In genomic region chr6:6352772-6353171, GRCh38 we compare ENCODE assay signal across 32 cellular contexts. TPM values are rescaled to one million over a fixed set of nuclear protein-coding genes. Genes with fewer than 3 reads are reported as not detected.
"Had no signal": no experiment of that assay in that cellular context is flagged by ENCODE, and none has a peak within 500 bp of the region (broad histone marks: within the 10 kb centered on the region; RNA-seq: fewer than 3 reads in every experiment).

No MANE protein-coding gene starts in this region.

- H3K27ac ChIP-seq: brain microvascular endothelial cell had no signal

- FAIRE-seq: astrocyte, colon, frontal cortex had no signal

- H3K27ac Mint-ChIP-seq: activated B cell treated with CpG ODN at 0.5 μM for 24 hours; activated CD8-positive, alpha-beta T cell treated with anti-CD3 and anti-CD28 coated beads for 36 hours; activated naive CD8-positive, alpha-beta T cell; activated T-helper 17 cell treated with anti-CD3 and anti-CD28 coated beads, Interleukin-2, amount 50 U/mL, for 72 hours; endodermal cell; T-helper 17 cell; T-helper 2 cell treated with Interferon-gamma antibody and Interleukin-4, amounts not matched to agents 5 μg/mL and 100 μg/mL, for 36 hours had no signal

- DNase-seq: activated B cell treated with CpG ODN at 0.5 μM for 24 hours; activated CD4-positive, alpha-beta T cell treated with anti-CD3 and anti-CD28 coated beads for 48 hours; activated CD4-positive, alpha-beta T cell treated with anti-CD3 and anti-CD28 coated beads, Interleukin-2, amount 50 U/mL, for 1 hour; activated CD4-positive, alpha-beta T cell treated with anti-CD3 and anti-CD28 coated beads, Interleukin-2, amount 50 U/mL, for 48 hours; activated CD8-positive, alpha-beta memory T cell treated with anti-CD3 and anti-CD28 coated beads for 24 hours; activated CD8-positive, alpha-beta T cell treated with anti-CD3 and anti-CD28 coated beads for 36 hours; activated effector memory CD4-positive, alpha-beta T cell treated with Interleukin-2 at 50 U/mL for 16 hours; activated gamma-delta T cell treated with Interleukin-2 at 50 U/mL for 16 hours; activated naive CD4-positive, alpha-beta T cell treated with anti-CD3 and anti-CD28 coated beads, Interleukin-2, amount 50 U/mL, for 16 hours; activated naive CD4-positive, alpha-beta T cell treated with Interleukin-2 at 50 U/mL for 16 hours; activated T-cell treated with anti-CD3 and anti-CD28 coated beads, Interleukin-2, amount 50 U/mL, for 4 hours; amniotic stem cell; anterior cingulate cortex; brain microvascular endothelial cell; caudate nucleus; effector memory CD4-positive, alpha-beta T cell; endodermal cell; foreskin fibroblast; head of caudate nucleus; T-helper 1 cell; T-helper 17 cell; T1000 had no signal

- H3K36me3 ChIP-seq: brain microvascular endothelial cell, WERI-Rb-1 had no signal

- H3K4me3 Mint-ChIP-seq: activated B cell treated with CpG ODN at 0.5 μM for 24 hours; activated CD8-positive, alpha-beta T cell treated with anti-CD3 and anti-CD28 coated beads for 36 hours; activated naive CD8-positive, alpha-beta T cell; activated T-cell treated with anti-CD3 and anti-CD28 coated beads, Interleukin-2, amount 50 U/mL, for 4 hours; activated T-helper 17 cell treated with anti-CD3 and anti-CD28 coated beads, Interleukin-2, amount 50 U/mL, for 72 hours; endodermal cell; T-helper 17 cell; T-helper 2 cell treated with Interferon-gamma antibody and Interleukin-4, amounts not matched to agents 5 μg/mL and 100 μg/mL, for 36 hours had no signal

- H3K4me1 Mint-ChIP-seq: activated B cell treated with CpG ODN at 0.5 μM for 24 hours; activated T-helper 17 cell treated with anti-CD3 and anti-CD28 coated beads, Interleukin-2, amount 50 U/mL, for 72 hours; endodermal cell; T-helper 17 cell had no signal

- H3K9me3 Mint-ChIP-seq: activated B cell treated with CpG ODN at 0.5 μM for 24 hours; activated CD8-positive, alpha-beta T cell treated with anti-CD3 and anti-CD28 coated beads for 36 hours; activated T-cell treated with anti-CD3 and anti-CD28 coated beads, Interleukin-2, amount 50 U/mL, for 4 hours; activated T-helper 17 cell treated with anti-CD3 and anti-CD28 coated beads, Interleukin-2, amount 50 U/mL, for 72 hours; endodermal cell; T-helper 2 cell treated with Interferon-gamma antibody and Interleukin-4, amounts not matched to agents 5 μg/mL and 100 μg/mL, for 36 hours had no signal

- ATAC-seq: activated CD4-positive, CD25-positive, alpha-beta regulatory T cell treated with anti-CD3 and anti-CD28 coated beads, Interleukin-2, amount 50 U/mL, for 24 hours; activated CD8-positive, alpha-beta T cell treated with anti-CD3 and anti-CD28 coated beads for 36 hours; activated T-cell treated with anti-CD3 and anti-CD28 coated beads, Interleukin-2, amount 50 U/mL, for 4 hours; activated T-helper 17 cell treated with anti-CD3 and anti-CD28 coated beads, Interleukin-2, amount 50 U/mL, for 72 hours; esophagus mucosa; T-helper 17 cell had no signal

- H3K27me3 ChIP-seq: brain microvascular endothelial cell had no signal

RNA-seq across cellular contexts. Expression of gene F13A1, which starts 32.3 kb away (rescaled TPM):
- total RNA-seq: activated CD8-positive, alpha-beta T cell treated with anti-CD3 and anti-CD28 coated beads for 36 hours; dermis microvascular lymphatic vessel endothelial cell had no signal
